In genomic region chr6:170403451-170403850, GRCh38 we compare ENCODE assay signal across 1 cellular context.
TF ChIP-seq lines count a peak whose summit lies in the region.

No MANE protein-coding gene starts in this region.

TF ChIP-seq in WTC11, 78 proteins besides CTCF, POLR2A, EP300 and RAD21 (continued from another document):
- no peak for TF ChIP-seq E2F4 (CRISPR knock-in tag; IDR thresholded peaks at IDR 0.05; ENCODE audit: borderline replicate concordance, low read depth)
- no peak for TF ChIP-seq KAT7 (CRISPR knock-in tag; IDR thresholded peaks at IDR 0.05; ENCODE audit: borderline replicate concordance)
